17 cellular contexts compared by ENCODE assay signal in the genomic region with DNA sequence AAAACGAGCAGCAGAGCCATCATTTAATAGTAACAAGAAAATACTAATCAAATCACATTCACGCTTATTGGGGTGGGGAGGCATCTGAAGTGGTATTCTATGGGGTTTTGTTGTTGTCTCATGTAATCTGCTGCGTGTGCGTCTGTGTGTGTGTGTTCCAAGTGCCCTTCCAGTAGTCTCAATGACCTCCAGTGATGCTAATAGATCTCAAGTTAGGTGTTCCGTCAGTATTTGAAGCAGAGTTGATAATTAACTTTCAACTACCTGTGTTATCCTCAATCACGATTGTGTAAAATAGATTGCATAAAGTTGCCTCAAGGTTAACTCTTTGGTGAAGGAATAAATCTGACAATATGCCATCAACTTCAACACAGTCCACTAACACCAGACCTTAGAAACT.
"Had no signal": no experiment of that assay in that cellular context is flagged by ENCODE, and none has a peak within 500 bp of the region (broad histone marks: within the 10 kb centered on the region; RNA-seq: fewer than 3 reads in every experiment).

No MANE protein-coding gene starts in this region.

- FAIRE-seq: bronchial epithelial cell, islet of Langerhans had no signal

- H3K27me3 ChIP-seq: ascending aorta, neural progenitor cell, thyroid gland had no signal

- H3K4me1 ChIP-seq: ascending aorta had no signal

- H3K36me3 ChIP-seq: ascending aorta, neural progenitor cell, thyroid gland, WERI-Rb-1 had no signal

- H3K27ac ChIP-seq: ascending aorta, epithelial cell of prostate, neural progenitor cell, thyroid gland, WERI-Rb-1 had no signal

- ATAC-seq: activated CD8-positive, alpha-beta memory T cell treated with anti-CD3 and anti-CD28 coated beads, Interleukin-2, amount 10 ng/mL, durations not matched to agents 7 days and 5 days; effector memory CD8-positive, alpha-beta T cell; stimulated activated effector memory CD8-positive, alpha-beta T cell treated with anti-CD3 and anti-CD28 coated beads, Interleukin-12 subunit alpha, Interleukin-12 subunit beta, amount 100 ng/mL, for 72 hours had no signal

- H3K9me3 ChIP-seq: ascending aorta, thyroid gland had no signal

- H3K4me3 ChIP-seq: ascending aorta, neural progenitor cell, thyroid gland had no signal

- DNase-seq: activated CD4-positive, alpha-beta T cell treated with anti-CD3 and anti-CD28 coated beads, Interleukin-2, amount 50 U/mL, for 48 hours; activated CD8-positive, alpha-beta memory T cell treated with anti-CD3 and anti-CD28 coated beads, Interleukin-2, amount 10 ng/mL, durations not matched to agents 7 days and 5 days; activated naive CD4-positive, alpha-beta T cell treated with anti-CD3 and anti-CD28 coated beads, Interleukin-2, amount 10 ng/mL, durations not matched to agents 7 days and 5 days; activated T-cell treated with anti-CD3 and anti-CD28 coated beads, Interleukin-2, amount 50 U/mL, for 1 hour; dermis blood vessel endothelial cell; effector memory CD8-positive, alpha-beta T cell; foreskin melanocyte; T-helper 1 cell; T1000; thyroid gland; WERI-Rb-1 had no signal
